In genomic region chr11:20084921-20085814, GRCh38 we compare ENCODE assay signal across 1 cellular context.
TF ChIP-seq lines count a peak whose summit lies in the region.

No MANE protein-coding gene starts in this region.

TF ChIP-seq in HepG2, 621 proteins besides CTCF, POLR2A, EP300 and RAD21 (continued from another document and continues in another):
- TF ChIP-seq ZNF75D (CRISPR knock-in tag; IDR thresholded peaks at IDR 0.05; ENCODE audit: borderline replicate concordance) (no peak), ZNF225 (CRISPR knock-in tag; IDR thresholded peaks at IDR 0.05) (no peak), MYNN (CRISPR knock-in tag; IDR thresholded peaks at IDR 0.05; ENCODE audit: low read depth) (no peak), ZNF605 (CRISPR knock-in tag; IDR thresholded peaks at IDR 0.05) (no peak), GPN1 (CRISPR knock-in tag; IDR thresholded peaks at IDR 0.05; ENCODE audit: borderline replicate concordance) (no peak), PAXIP1 (CRISPR knock-in tag; conservative IDR thresholded peaks at IDR 0.05) (peak; percentile 84), KDM5A (IDR thresholded peaks at IDR 0.05; ENCODE audit: borderline replicate concordance, low read length) (no peak), HES4 (CRISPR knock-in tag; IDR thresholded peaks at IDR 0.05; ENCODE audit: borderline replicate concordance) (no peak), MED8 (CRISPR knock-in tag; IDR thresholded peaks at IDR 0.05; ENCODE audit: insufficient replicate concordance) (no peak), ZNF615 (CRISPR knock-in tag; IDR thresholded peaks at IDR 0.05; ENCODE audit: borderline replicate concordance) (no peak), ZNF557 (CRISPR knock-in tag; IDR thresholded peaks at IDR 0.05) (no peak), ZNF180 (CRISPR knock-in tag; IDR thresholded peaks at IDR 0.05; ENCODE audit: borderline replicate concordance, low read depth) (no peak), ATF7 (IDR thresholded peaks at IDR 0.05) (no peak), ATF7 (CRISPR knock-in tag; IDR thresholded peaks at IDR 0.05) (no peak), MTF1 (CRISPR knock-in tag; IDR thresholded peaks at IDR 0.05) (no peak), STAT5B (CRISPR knock-in tag; IDR thresholded peaks at IDR 0.05) (no peak), ZNF772 (CRISPR knock-in tag; IDR thresholded peaks at IDR 0.05) (no peak), RARA (CRISPR knock-in tag; IDR thresholded peaks at IDR 0.05) (peak; percentile 43), EHMT2 (IDR thresholded peaks at IDR 0.05; ENCODE audit: borderline replicate concordance, low read depth, low read length) (no peak), ARID3A (IDR thresholded peaks at IDR 0.05; ENCODE audit: low read depth, low read length) (no peak), CEBPZ (IDR thresholded peaks at IDR 0.05; ENCODE audit: low read length) (no peak), NFATC3 (CRISPR knock-in tag; IDR thresholded peaks at IDR 0.05) (no peak), SALL1 (CRISPR knock-in tag; IDR thresholded peaks at IDR 0.05) (peak; percentile 47), RFX1 (IDR thresholded peaks at IDR 0.05) (no peak), ZBTB42 (CRISPR knock-in tag; IDR thresholded peaks at IDR 0.05) (no peak), ZNF484 (CRISPR knock-in tag; IDR thresholded peaks at IDR 0.05; ENCODE audit: borderline replicate concordance, low read depth) (no peak), HOXA7 (CRISPR knock-in tag; IDR thresholded peaks at IDR 0.05) (no peak), RARG (CRISPR knock-in tag; IDR thresholded peaks at IDR 0.05; ENCODE audit: low read depth) (no peak), HMG20A (CRISPR knock-in tag; IDR thresholded peaks at IDR 0.05; ENCODE audit: borderline replicate concordance) (peak; percentile 15; the same call in 1 of the 2 replicates), REXO4 (CRISPR knock-in tag; IDR thresholded peaks at IDR 0.05; ENCODE audit: borderline replicate concordance) (no peak), ZNF549 (CRISPR knock-in tag; IDR thresholded peaks at IDR 0.05) (no peak), SRY (CRISPR knock-in tag; IDR thresholded peaks at IDR 0.05) (no peak), ZNF7 (CRISPR knock-in tag; IDR thresholded peaks at IDR 0.05) (no peak), ZNF383 (CRISPR knock-in tag; IDR thresholded peaks at IDR 0.05; ENCODE audit: borderline replicate concordance) (no peak), GATAD2A (CRISPR knock-in tag; IDR thresholded peaks at IDR 0.05) (no peak), SMARCC2 (IDR thresholded peaks at IDR 0.05) (no peak), ZNF136 (CRISPR knock-in tag; IDR thresholded peaks at IDR 0.05; ENCODE audit: low read depth) (0 out of 2 replicates have a peak, but pooled peaks have one; percentile 29), ZBTB7A (CRISPR knock-in tag; IDR thresholded peaks at IDR 0.05) (no peak), CC2D1A (CRISPR knock-in tag; IDR thresholded peaks at IDR 0.05) (no peak), ZNF770 (CRISPR knock-in tag; IDR thresholded peaks at IDR 0.05) (peak; percentile 97), USF2 (IDR thresholded peaks at IDR 0.05; ENCODE audit: low read depth, low read length) (no peak), USF2 (CRISPR knock-in tag; IDR thresholded peaks at IDR 0.05; ENCODE audit: borderline replicate concordance) (no peak), ZBTB46 (CRISPR knock-in tag; IDR thresholded peaks at IDR 0.05; ENCODE audit: borderline replicate concordance) (no peak), PRMT3 (CRISPR knock-in tag; IDR thresholded peaks at IDR 0.05; ENCODE audit: borderline replicate concordance, low read depth) (no peak), ZNF598 (CRISPR knock-in tag; IDR thresholded peaks at IDR 0.05; ENCODE audit: borderline replicate concordance) (no peak), ZNF3 (CRISPR knock-in tag; IDR thresholded peaks at IDR 0.05) (no peak), SATB2 (CRISPR knock-in tag; IDR thresholded peaks at IDR 0.05) (no peak), ERF (CRISPR knock-in tag; IDR thresholded peaks at IDR 0.05) (no peak), ZNF589 (CRISPR knock-in tag; conservative IDR thresholded peaks at IDR 0.05) (no peak), SMC3 (IDR thresholded peaks at IDR 0.05; ENCODE audit: low read length) (peak; percentile 10; the same call in 1 of the 2 replicates), ZNF263 (CRISPR knock-in tag; IDR thresholded peaks at IDR 0.05) (no peak), TAF1 (CRISPR knock-in tag; IDR thresholded peaks at IDR 0.05) (no peak), ZNF562 (CRISPR knock-in tag; IDR thresholded peaks at IDR 0.05; ENCODE audit: borderline replicate concordance) (no peak), ZNF264 (CRISPR knock-in tag; IDR thresholded peaks at IDR 0.05) (no peak), STAG1 (CRISPR knock-in tag; IDR thresholded peaks at IDR 0.05) (peak; percentile 41), CSRNP2 (CRISPR knock-in tag; conservative IDR thresholded peaks at IDR 0.05; ENCODE audit: low read depth) (no peak), RFX5 (IDR thresholded peaks at IDR 0.05; ENCODE audit: low read depth, low read length) (no peak), RORA (CRISPR knock-in tag; IDR thresholded peaks at IDR 0.05) (no peak), PBX2 (CRISPR knock-in tag; IDR thresholded peaks at IDR 0.05) (no peak), NFE2L1 (CRISPR knock-in tag; IDR thresholded peaks at IDR 0.05; ENCODE audit: borderline replicate concordance) (no peak), ZNF891 (CRISPR knock-in tag; IDR thresholded peaks at IDR 0.05) (no peak)
